ENCODE assay signal across 1 cellular context in genomic region chr6:99588618-99589289, GRCh38.
TF ChIP-seq lines count a peak whose summit lies in the region.

No MANE protein-coding gene starts in this region.

TF ChIP-seq in SK-N-SH, 30 proteins besides CTCF, POLR2A, EP300 and RAD21 (continued from another document):
- TF ChIP-seq SMC3 (IDR thresholded peaks at IDR 0.05; ENCODE audit: low read depth, low read length) = peak; percentile 39; the same call in 1 of the 2 replicates
